8 cellular contexts compared by ENCODE assay signal in genomic region chr16:31700200-31700529, GRCh38.
DNase-seq lines count a peak whose midpoint lies in the region; ATAC-seq and TF ChIP-seq lines count a peak whose summit lies in the region.

No MANE protein-coding gene starts in this region.

- H3K4me1 Mint-ChIP-seq in central memory CD8-positive, alpha-beta T cell = peaks cover 23% of the 10 kb centered on the region

- no peaks in the 10 kb centered on the region for H3K27me3 Mint-ChIP-seq in central memory CD8-positive, alpha-beta T cell

- H3K27me3 ChIP-seq in DND-41 (ENCODE audit: insufficient read depth, low read length, poor library complexity) (peaks cover 26% of the 10 kb centered on the region), mucosa of stomach (ENCODE audit: control insufficient read depth, insufficient read depth, low read length) (no peaks in the 10 kb centered on the region)

- H3K4me1 ChIP-seq in DND-41 (ENCODE audit: insufficient read depth, low read length) = peaks cover 31% of the 10 kb centered on the region
- H3K4me1 ChIP-seq in mucosa of stomach (ENCODE audit: control insufficient read depth, insufficient read depth, low read length) = peaks cover 10% of the 10 kb centered on the region

- peaks cover 14% of the 10 kb centered on the region for H4K20me1 ChIP-seq in DND-41 (ENCODE audit: insufficient read depth, low read length)

- no peaks in the 10 kb centered on the region for H3K79me2 ChIP-seq in DND-41 (ENCODE audit: insufficient read depth, low read length)

- H3K36me3 ChIP-seq in DND-41 (ENCODE audit: insufficient read depth, low read length) (peaks cover 14% of the 10 kb centered on the region), mucosa of stomach (ENCODE audit: control insufficient read depth, insufficient read depth, low read length) (peaks cover 4% of the 10 kb centered on the region)

- H3K9me3 ChIP-seq in DND-41 (ENCODE audit: insufficient read depth, low read length, severe bottlenecking) = no peaks in the 10 kb centered on the region
- H3K9me3 ChIP-seq in mucosa of stomach (ENCODE audit: control insufficient read depth, low read length) = no peaks in the 10 kb centered on the region

- H2AFZ ChIP-seq in DND-41 (ENCODE audit: low read depth, low read length) = peak overlapping the region; percentile 87; the same call in 1 of the 2 replicates

- H3K9ac ChIP-seq in DND-41 (ENCODE audit: low read depth, low read length) = peak overlapping the region; percentile 65; the same call in 1 of the 2 replicates
- H3K9ac ChIP-seq in mucosa of stomach (ENCODE audit: low read length) = peak overlapping the region; percentile 89

- no peaks in the 10 kb centered on the region for H3K9me3 Mint-ChIP-seq in central memory CD8-positive, alpha-beta T cell

- DNase-seq in DND-41 = no peak
- DNase-seq in NCI-H345 treated with DMSO at 0.1 percent for 48 hours (lab: John Stamatoyannopoulos, UW; ENCODE audit: unreplicated experiment) = peak; percentile 92
- DNase-seq in central memory CD8-positive, alpha-beta T cell (ENCODE audit: low spot score in 2 of 2) = no peak
- DNase-seq in pons (ENCODE audit: low spot score) = no peak

- TF ChIP-seq CTCF in DND-41 (IDR thresholded peaks at IDR 0.05; ENCODE audit: borderline replicate concordance, extremely low read depth, low read length, poor library complexity, severe bottlenecking) = no peak

- ATAC-seq in DND-41 (ENCODE audit: insufficient read depth, low read depth) = no peak; the same call in 2 of the 3 replicates
- ATAC-seq in GM21367 (IDR thresholded peaks at IDR 0.05; ENCODE audit: unreplicated experiment) = peak; percentile 85
- ATAC-seq in central memory CD8-positive, alpha-beta T cell (replicated peaks; ENCODE audit: extremely low read depth, poor library complexity, severe bottlenecking) = no peak
- ATAC-seq in HG03196 (IDR thresholded peaks at IDR 0.05; ENCODE audit: unreplicated experiment) = no peak
- no peak for ATAC-seq in GM21528 (IDR thresholded peaks at IDR 0.05; ENCODE audit: low FRiP score, unreplicated experiment)

- H3K4me3 Mint-ChIP-seq in central memory CD8-positive, alpha-beta T cell = peak overlapping the region; percentile 82

- no peak overlapping the region for H3K27ac ChIP-seq in DND-41 (ENCODE audit: low read length)

- H3K27ac Mint-ChIP-seq in central memory CD8-positive, alpha-beta T cell (ENCODE audit: low read depth) = peak overlapping the region; percentile 86

- H3K4me2 ChIP-seq in DND-41 (ENCODE audit: insufficient read depth, low read length) = peak overlapping the region; percentile 80

- H3K36me3 Mint-ChIP-seq in central memory CD8-positive, alpha-beta T cell (ENCODE audit: insufficient read depth) = peaks cover 39% of the 10 kb centered on the region

- H3K4me3 ChIP-seq in DND-41 (ENCODE audit: low read depth in 1 of 2, low read length in 2 of 2) = peak overlapping the region; percentile 41 to 91; a peak in 3 of 4 replicates
- peak overlapping the region; percentile 90 for H3K4me3 ChIP-seq in mucosa of stomach (ENCODE audit: low read length)
